ENCODE assay signal across 8 cellular contexts in the genomic region with DNA sequence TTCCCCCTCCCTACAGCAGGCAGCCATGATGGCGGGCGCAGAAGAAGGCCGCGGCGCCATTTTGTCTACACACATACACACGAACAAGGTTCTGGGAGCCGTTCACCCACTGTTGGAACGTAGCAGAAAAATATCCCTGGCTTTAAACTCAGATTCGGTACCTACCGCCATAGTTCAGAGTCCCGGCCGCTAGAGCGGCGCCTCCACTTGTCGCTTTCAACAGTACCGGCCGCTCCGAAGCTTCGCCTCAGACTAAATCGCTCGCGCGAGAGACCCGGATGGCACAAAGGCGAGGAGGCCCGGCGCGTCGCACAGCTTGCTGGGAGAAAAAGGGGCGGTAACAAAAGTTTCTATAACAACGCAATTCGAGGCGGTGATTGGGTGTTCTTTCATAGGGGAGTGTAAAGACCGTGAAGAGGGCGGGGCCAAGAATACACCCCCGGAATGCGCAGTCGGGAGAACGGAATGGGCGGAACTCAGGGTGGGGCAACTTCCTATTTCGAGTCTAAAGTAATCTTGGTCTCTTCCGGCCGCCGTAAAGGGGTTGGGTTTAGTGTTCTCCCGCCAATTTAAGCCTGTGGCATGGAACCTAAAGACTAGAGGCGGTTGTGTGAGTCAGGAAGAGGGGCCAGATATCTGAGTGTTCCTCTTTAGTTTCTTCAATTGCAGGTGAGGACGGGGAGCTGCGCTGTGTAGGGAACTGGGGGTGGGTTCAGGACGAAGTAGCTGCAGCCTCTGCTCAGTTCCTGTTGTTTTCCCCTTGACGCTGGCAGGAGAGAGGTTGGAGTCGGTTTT. TPM values are rescaled to one million over a fixed set of nuclear protein-coding genes. Genes with fewer than 3 reads are reported as not detected.
A peak's percentile ranks its signal among the peaks of the same experiment; 100 is the strongest.
DNase-seq lines count a peak whose midpoint lies in the region; ATAC-seq and TF ChIP-seq lines count a peak whose summit lies in the region.

TSS of gene KNTC1 (plus strand) at position 567 of the 795 bp plus-strand sequence. CDS start 2,815 bp downstream, outside the sequence.
TSS of gene RSRC2 (minus strand) at position 254 of the 795 bp plus-strand sequence. CDS start at position 171, 83 bp downstream.

- no peaks in the 10 kb centered on the region for H3K27me3 Mint-ChIP-seq in natural killer cell treated with Interleukin-12 subunit alpha and Interleukin-12 subunit beta and Interleukin-15 and Interleukin-18, amount 100 ng/mL, for 72 hours

- TF ChIP-seq CTCF in fibroblast of the aortic adventitia (IDR thresholded peaks at IDR 0.05; ENCODE audit: insufficient read depth, low read length): no peak

- TF ChIP-seq POLR2A in Raji (IDR thresholded peaks at IDR 0.05; ENCODE audit: insufficient read depth, low read depth, low read length): peak; percentile 84

- H3K36me3 ChIP-seq in H7 (replicated peaks; ENCODE audit: control insufficient read depth, insufficient read depth, low read length): peaks cover 13% of the 10 kb centered on the region

- H3K27ac Mint-ChIP-seq in natural killer cell treated with Interleukin-12 subunit alpha and Interleukin-12 subunit beta and Interleukin-15 and Interleukin-18, amount 100 ng/mL, for 72 hours: no peak within 1 kb of the TSS

- DNase-seq in ELR (ENCODE audit: low read depth) (peak; percentile 100), H7 (peak; percentile 93), M059J (ENCODE audit: low read depth) (peak; percentile 99), fibroblast of the aortic adventitia (ENCODE audit: low read depth) (peak; percentile 100)
- DNase-seq in activated T-helper 9 cell treated with anti-CD3 and anti-CD28 coated beads, Interleukin-2, amount 50 U/mL, for 16 hours (ENCODE audit: low read depth): peak; percentile 96
- DNase-seq in natural killer cell treated with Interleukin-12 subunit alpha and Interleukin-12 subunit beta and Interleukin-15 and Interleukin-18, amount 100 ng/mL, for 72 hours (ENCODE audit: low spot score): peak; percentile 99
- DNase-seq in stimulated activated naive CD8-positive, alpha-beta T cell treated with anti-CD3 and anti-CD28 coated beads, Interleukin-15, Interleukin-2, amounts not matched to agents 100 U/mL and 50 U/mL, for 24 hours: peak; percentile 96

- H3K27me3 ChIP-seq in H7 (ENCODE audit: control insufficient read depth, insufficient read depth, low read length): no peaks in the 10 kb centered on the region

- H3K4me3 ChIP-seq in H7 (ENCODE audit: insufficient read depth, low read depth, low read length) (peak within 1 kb of the TSS; percentile 95), fibroblast of the aortic adventitia (ENCODE audit: low read depth, low read length) (peak within 1 kb of the TSS; percentile 94)

- H3K4me1 Mint-ChIP-seq in natural killer cell treated with Interleukin-12 subunit alpha and Interleukin-12 subunit beta and Interleukin-15 and Interleukin-18, amount 100 ng/mL, for 72 hours (ENCODE audit: low read depth in 2 of 2): peaks cover 21 to 23% of the 10 kb centered on the region in 2 donors

- no peaks in the 10 kb centered on the region for H3K9me3 Mint-ChIP-seq in natural killer cell treated with Interleukin-12 subunit alpha and Interleukin-12 subunit beta and Interleukin-15 and Interleukin-18, amount 100 ng/mL, for 72 hours

- peaks cover 19% of the 10 kb centered on the region for H3K36me3 Mint-ChIP-seq in natural killer cell treated with Interleukin-12 subunit alpha and Interleukin-12 subunit beta and Interleukin-15 and Interleukin-18, amount 100 ng/mL, for 72 hours

- ATAC-seq in natural killer cell treated with Interleukin-12 subunit alpha and Interleukin-12 subunit beta and Interleukin-15 and Interleukin-18, amount 100 ng/mL, for 72 hours: peak; percentile 98
- ATAC-seq in stimulated activated naive CD8-positive, alpha-beta T cell treated with anti-CD3 and anti-CD28 coated beads, Interleukin-15, Interleukin-2, amounts not matched to agents 100 U/mL and 50 U/mL, for 24 hours: peak; percentile 95

- H3K4me3 Mint-ChIP-seq in natural killer cell treated with Interleukin-12 subunit alpha and Interleukin-12 subunit beta and Interleukin-15 and Interleukin-18, amount 100 ng/mL, for 72 hours: no peak within 1 kb of the TSS

RNA-seq across cellular contexts. Expression of gene KNTC1, which starts in this region (rescaled TPM):
- 64.5 and 117 TPM in 2 replicates for total RNA-seq in H7 (2014; rRNA removed; shearing (Covaris generic))
- total RNA-seq in M059J (2014; rRNA removed; shearing (Covaris generic)): 36.5 and 44.7 TPM in 2 replicates
- total RNA-seq in fibroblast of the aortic adventitia (ENCODE audit: low replicate concordance): 14.9 and 69.3 TPM in 2 replicates
- total RNA-seq in natural killer cell treated with Interleukin-12 subunit alpha and Interleukin-12 subunit beta and Interleukin-15 and Interleukin-18, amount 100 ng/mL, for 72 hours: 100 to 1,000 TPM in 1 of 2 donors, 10 to 100 TPM in 1; 65.1 to 187 TPM

RNA-seq across cellular contexts. Expression of gene RSRC2, which starts in this region (rescaled TPM):
- 54.4 and 69.8 TPM in 2 replicates for total RNA-seq in H7 (2014; rRNA removed; shearing (Covaris generic))
- 33.1 and 38.1 TPM in 2 replicates for total RNA-seq in M059J (2014; rRNA removed; shearing (Covaris generic))
- 42.8 and 138 TPM in 2 replicates for total RNA-seq in fibroblast of the aortic adventitia (ENCODE audit: low replicate concordance)
- 100 to 1,000 TPM in 1 of 2 donors, 10 to 100 TPM in 1; 93.7 to 111 TPM for total RNA-seq in natural killer cell treated with Interleukin-12 subunit alpha and Interleukin-12 subunit beta and Interleukin-15 and Interleukin-18, amount 100 ng/mL, for 72 hours

Comparison
In these comparisons a context has a peak if more than half of its experiments do, and no peak if none do; other contexts are left out.
1. Peak in every context shown above with its lines: DNase-seq, ATAC-seq and H3K4me3 ChIP-seq.